ENCODE assay signal across 8 cellular contexts in the genomic region with DNA sequence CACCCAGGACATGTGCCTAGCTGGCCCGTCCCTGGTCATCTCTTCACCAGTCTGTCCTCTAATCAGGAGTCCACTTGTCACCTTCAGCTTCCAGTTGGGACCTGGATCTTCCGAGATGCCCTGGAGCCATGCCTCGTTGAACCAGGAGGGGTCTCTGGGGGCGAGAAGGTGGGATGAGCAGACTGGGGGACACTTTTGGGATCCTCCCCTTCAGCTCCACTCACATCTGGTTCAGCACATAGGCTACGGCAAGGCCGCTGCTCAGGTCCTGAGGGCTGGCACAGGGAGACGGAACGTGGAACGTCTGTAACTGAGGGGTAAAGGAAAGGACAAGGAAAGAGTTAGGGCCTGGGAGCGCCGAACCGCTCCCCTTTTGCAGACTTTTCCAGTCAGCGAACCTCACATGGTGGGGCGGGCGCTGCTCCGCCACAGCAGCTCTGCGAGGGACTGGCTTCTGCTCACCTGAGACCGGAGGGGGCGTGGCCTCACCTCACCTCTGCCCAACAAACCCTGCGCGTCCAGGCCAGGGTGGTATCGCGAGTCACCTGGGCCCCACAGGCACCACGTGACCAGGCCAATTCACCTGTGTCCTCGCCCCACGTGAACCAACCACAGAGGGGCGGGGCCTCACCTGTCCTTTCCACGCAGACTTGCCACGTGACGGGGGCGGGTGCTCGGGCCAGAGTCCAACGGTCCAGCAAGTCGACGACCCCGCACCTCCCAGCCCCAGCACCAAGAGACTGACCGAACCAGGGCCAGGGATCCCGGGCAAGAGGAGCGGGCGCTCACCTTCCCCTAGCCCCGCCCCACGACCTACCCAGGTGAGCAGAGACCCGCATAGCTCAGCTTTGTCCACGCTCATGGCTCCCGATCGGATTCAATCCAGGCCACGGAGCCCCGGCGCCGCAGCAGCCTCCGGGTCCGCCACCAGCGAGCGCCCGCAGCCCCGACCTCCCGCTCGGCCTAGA. TPM values are rescaled to one million over a fixed set of nuclear protein-coding genes. Genes with fewer than 3 reads are reported as not detected.
A peak's percentile ranks its signal among the peaks of the same experiment; 100 is the strongest.
DNase-seq lines count a peak whose midpoint lies in the region; ATAC-seq, FAIRE-seq and TF ChIP-seq lines count a peak whose summit lies in the region.

TSS of gene HOOK2 (minus strand) at position 965 of the 968 bp plus-strand sequence. CDS start at position 862, 103 bp downstream.

- peaks cover 29% of the 10 kb centered on the region for H3K4me1 Mint-ChIP-seq in stimulated activated effector memory CD8-positive, alpha-beta T cell treated with anti-CD3 and anti-CD28 coated beads, Interleukin-12 subunit alpha, Interleukin-12 subunit beta, amount 100 ng/mL, for 72 hours

- no peaks in the 10 kb centered on the region for H4K20me1 ChIP-seq in BLaER1

- H3K27me3 ChIP-seq in BLaER1: no peaks in the 10 kb centered on the region

- H3K9me3 Mint-ChIP-seq in stimulated activated effector memory CD8-positive, alpha-beta T cell treated with anti-CD3 and anti-CD28 coated beads, Interleukin-12 subunit alpha, Interleukin-12 subunit beta, amount 100 ng/mL, for 72 hours: no peaks in the 10 kb centered on the region

- H3K4me1 ChIP-seq in BLaER1 (peaks cover 53% of the 10 kb centered on the region), kidney (ENCODE audit: control insufficient read depth in 1 of 2, insufficient read depth in 1 of 2, low read depth in 1 of 2, low read length in 2 of 2) (peaks cover 4 to 17% of the 10 kb centered on the region in 2 donors)

- H3K36me3 ChIP-seq in BLaER1: no peaks in the 10 kb centered on the region
- peaks cover 0 to 4% of the 10 kb centered on the region in 2 donors for H3K36me3 ChIP-seq in kidney (ENCODE audit: control insufficient read depth in 1 of 2, insufficient read depth in 2 of 2, low read length in 2 of 2)

- TF ChIP-seq CTCF in HFF-Myc (IDR thresholded peaks at IDR 0.05; ENCODE audit: low read depth, low read length, missing control alignments): no peak
- TF ChIP-seq CTCF in kidney (IDR thresholded peaks at IDR 0.05; ENCODE audit: borderline replicate concordance, extremely low read depth, insufficient read depth): no peak

- peak within 1 kb of the TSS; percentile 74 for H3K27ac ChIP-seq in BLaER1
- H3K27ac ChIP-seq in kidney (ENCODE audit: low read depth in 2 of 2, low read length in 2 of 2): peak within 1 kb of the TSS; percentile 91 to 99

- ATAC-seq in stimulated activated effector memory CD8-positive, alpha-beta T cell treated with anti-CD3 and anti-CD28 coated beads, Interleukin-12 subunit alpha, Interleukin-12 subunit beta, amount 100 ng/mL, for 72 hours: peak; percentile 3
- ATAC-seq in GM18517 (IDR thresholded peaks at IDR 0.05; ENCODE audit: unreplicated experiment) (no peak), GM18861 (IDR thresholded peaks at IDR 0.05; ENCODE audit: unreplicated experiment) (no peak)

- H3K4me3 ChIP-seq in BLaER1 (peak within 1 kb of the TSS; percentile 82), HFF-Myc (replicated peaks; ENCODE audit: low read depth, low read length) (peak within 1 kb of the TSS; percentile 76), kidney (ENCODE audit: low read length in 2 of 2) (peak within 1 kb of the TSS; percentile 37 to 75)

- H3K27ac Mint-ChIP-seq in stimulated activated effector memory CD8-positive, alpha-beta T cell treated with anti-CD3 and anti-CD28 coated beads, Interleukin-12 subunit alpha, Interleukin-12 subunit beta, amount 100 ng/mL, for 72 hours: peak within 1 kb of the TSS; percentile 79

- no peak for DNase-seq in HFF-Myc (ENCODE audit: extremely low read depth, low read depth)
- DNase-seq in NCI-H748 treated with DMSO at 0.1 percent for 48 hours (lab: John Stamatoyannopoulos, UW): peak; percentile 32
- DNase-seq in T47D (ENCODE audit: low read depth in 1 of 2, low spot score in 1 of 2): peak; percentile 92 to 99
- peak; percentile 99 for DNase-seq in kidney
- DNase-seq in stimulated activated effector memory CD8-positive, alpha-beta T cell treated with anti-CD3 and anti-CD28 coated beads, Interleukin-12 subunit alpha, Interleukin-12 subunit beta, amount 100 ng/mL, for 72 hours (ENCODE audit: low spot score in 2 of 2): peak in 1 of 2 donors; percentile 59

- in situ Hi-C loops in T47D (cut with HindIII; ENCODE audit: low pct_unique_long_range_greater_than_20kb, low sequenced_read_pairs): no loop called here

- FAIRE-seq in kidney (lab: Jason Lieb, UNC): no peak

- H3K36me3 Mint-ChIP-seq in stimulated activated effector memory CD8-positive, alpha-beta T cell treated with anti-CD3 and anti-CD28 coated beads, Interleukin-12 subunit alpha, Interleukin-12 subunit beta, amount 100 ng/mL, for 72 hours: no peaks in the 10 kb centered on the region

- peak within 1 kb of the TSS; percentile 94 for H3K4me3 Mint-ChIP-seq in stimulated activated effector memory CD8-positive, alpha-beta T cell treated with anti-CD3 and anti-CD28 coated beads, Interleukin-12 subunit alpha, Interleukin-12 subunit beta, amount 100 ng/mL, for 72 hours

- H3K9me3 ChIP-seq in BLaER1 (no peaks in the 10 kb centered on the region), kidney (ENCODE audit: control insufficient read depth in 1 of 2, low read length in 2 of 2) (no peaks in the 10 kb centered on the region)

- intact Hi-C loops in kidney (cut with DNase I): no loop called here

- H3K9ac ChIP-seq in BLaER1 (peak within 1 kb of the TSS; percentile 87), kidney (ENCODE audit: low read length in 2 of 2) (peak within 1 kb of the TSS in 1 of 2 donors; percentile 88)

- H3K4me2 ChIP-seq in BLaER1: peak within 1 kb of the TSS; percentile 99

RNA-seq across cellular contexts. Expression of gene HOOK2, which starts in this region (rescaled TPM):
- total RNA-seq in kidney: 58.1 TPM
- polyA plus RNA-seq in kidney (ENCODE audit: insufficient read depth, low read depth, low replicate concordance): 41.8 TPM
